ENCODE assay signal across 21 cellular contexts in the genomic region with DNA sequence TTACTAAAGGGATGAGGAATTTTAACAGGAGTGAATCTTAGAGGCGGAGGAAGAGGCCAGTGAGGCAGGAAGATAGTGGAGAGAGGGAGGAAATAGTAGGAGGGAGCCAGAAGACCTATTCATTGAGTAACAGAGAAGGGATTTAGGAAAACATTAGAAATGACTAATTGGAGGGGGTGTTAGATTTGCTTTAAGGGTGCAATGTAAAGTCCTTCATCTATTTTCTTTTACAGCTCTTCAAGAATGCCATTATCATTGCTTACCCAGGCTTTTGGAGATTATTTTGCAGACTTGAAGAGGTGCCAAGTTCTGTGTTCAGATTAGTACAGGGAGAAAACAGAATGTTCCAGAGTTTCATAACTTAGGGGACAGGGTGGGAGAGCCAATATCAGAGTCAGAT. TPM values are rescaled to one million over a fixed set of nuclear protein-coding genes. Genes with fewer than 3 reads are reported as not detected.
A peak's percentile ranks its signal among the peaks of the same experiment; 100 is the strongest.
DNase-seq lines count a peak whose midpoint lies in the region; ATAC-seq, FAIRE-seq and TF ChIP-seq lines count a peak whose summit lies in the region.
"Had no signal": no experiment of that assay in that cellular context is flagged by ENCODE, and none has a peak within 500 bp of the region (broad histone marks: within the 10 kb centered on the region; RNA-seq: fewer than 3 reads in every experiment).

No MANE protein-coding gene starts in this region.

- H3K4me1 ChIP-seq in PC-3 (ENCODE audit: insufficient read depth, low read length), result no peaks in the 10 kb centered on the region
- H3K4me1 ChIP-seq in endothelial cell of umbilical vein (ENCODE audit: control insufficient read depth, extremely low read depth, insufficient read depth, low read length), result peaks cover 52% of the 10 kb centered on the region
- H3K4me1 ChIP-seq: A549, SJCRH30 had no signal

- WGBS in lower leg skin, 2 donors, result 71 to 88% methylated on average over 1 of the region's 1 CpG

- H3K9me2 ChIP-seq in PC-3 (replicated peaks; ENCODE audit: low read length), result no peaks in the 10 kb centered on the region

- POLR2A ChIA-PET in PC-3 (lab: Charles Lee; ENCODE audit: unreplicated experiment) (no interaction called here), endothelial cell of umbilical vein (lab: Charles Lee) (no interaction called here)

- peak; percentile 81 for FAIRE-seq in endothelial cell of umbilical vein (lab: Jason Lieb, UNC)
- FAIRE-seq: A549, H54, HTR-8/SVneo had no signal

- no peak overlapping the region for H3K4me2 ChIP-seq in PC-3 (ENCODE audit: low read length)
- H3K4me2 ChIP-seq in endothelial cell of umbilical vein (ENCODE audit: insufficient read depth, low read length), result peak overlapping the region; percentile 20
- H3K4me2 ChIP-seq: A549 had no signal

- peak; percentile 60 for TF ChIP-seq POLR2A in endothelial cell of umbilical vein (IDR thresholded peaks at IDR 0.05; ENCODE audit: low read depth, low read length)
- no peak for TF ChIP-seq POLR2A in lower leg skin (IDR thresholded peaks at IDR 0.05)

- ATAC-seq in PC-3, result no peak
- ATAC-seq: A549 had no signal

- dilution Hi-C loops in endothelial cell of umbilical vein (cut with MboI; ENCODE audit: extremely low pct_ligation_motif_present, low sequenced_read_pairs), result no loop called here

- H3F3A ChIP-seq in PC-3 (ENCODE audit: low read length, unreplicated experiment), result no peaks in the 10 kb centered on the region

- no peaks in the 10 kb centered on the region for H3K9me1 ChIP-seq in endothelial cell of umbilical vein (replicated peaks; ENCODE audit: control insufficient read depth, extremely low read depth, insufficient read depth, low read length)

- H3K79me2 ChIP-seq in PC-3 (ENCODE audit: low read length) (no peaks in the 10 kb centered on the region), endothelial cell of umbilical vein (ENCODE audit: control insufficient read depth, insufficient read depth, low read length) (no peaks in the 10 kb centered on the region)

- H3K9ac ChIP-seq in PC-3 (ENCODE audit: low read length) (no peak overlapping the region), endothelial cell of umbilical vein (replicated peaks; ENCODE audit: extremely low read depth, insufficient read depth, low read length) (peak overlapping the region; percentile 33)

- CTCF ChIA-PET in PC-3 (lab: Charles Lee) (no interaction called here), endothelial cell of umbilical vein (lab: Charles Lee) (interaction anchor here (0.7 to 2.7 kb wide), 6 partner anchors 11 to 326 kb away, joined by 3 to 7 read pairs (median 4); partner anchors contain the start of gene DUSP23)

- BruUV-seq in PC-3 (replicated peaks; lab: Mats Ljungman, UMichigan) (no TSS peak), endothelial cell of umbilical vein (replicated peaks; lab: Mats Ljungman, UMichigan) (no TSS peak)

- H3K4me3 ChIP-seq in PC-3 (ENCODE audit: low read length), result no peak overlapping the region
- H3K4me3 ChIP-seq in endothelial cell of umbilical vein (replicated peaks in 1 of 3; ENCODE audit: insufficient read depth in 1 of 3, low read depth in 1 of 3, low read length in 3 of 3), result peak overlapping the region in 1 of 3 experiments; percentile 6
- H3K4me3 ChIP-seq in retinal pigment epithelial cell (ENCODE audit: low read length), result no peak overlapping the region
- no peak overlapping the region for H3K4me3 ChIP-seq in lower leg skin (ENCODE audit: low read depth, poor library complexity, severe bottlenecking)
- H3K4me3 ChIP-seq: A549, SJCRH30 had no signal

- H3K9me3 ChIP-seq in PC-3 (ENCODE audit: low read length), result no peaks in the 10 kb centered on the region
- H3K9me3 ChIP-seq in endothelial cell of umbilical vein (replicated peaks; ENCODE audit: control insufficient read depth, insufficient read depth, low read length), result no peaks in the 10 kb centered on the region
- H3K9me3 ChIP-seq: A549, SJCRH30 had no signal

- H3K36me3 ChIP-seq in PC-3 (ENCODE audit: low read depth, low read length), result no peaks in the 10 kb centered on the region
- H3K36me3 ChIP-seq in endothelial cell of umbilical vein (ENCODE audit: control insufficient read depth in 2 of 2, extremely low read depth in 1 of 2, insufficient read depth in 2 of 2, low read length in 2 of 2), result no peaks in the 10 kb centered on the region
- H3K36me3 ChIP-seq: SJCRH30 had no signal

- intact Hi-C loops in PC-3 (cut with micrococcal nuclease), result no loop called here
- intact Hi-C loops in endothelial cell of umbilical vein (cut with micrococcal nuclease), result loop anchor here (1.0 to 5.0 kb wide), 10 partner anchors 20 to 449 kb away; no protein-coding TSS in a partner anchor
- intact Hi-C loops in lower leg skin (cut with DNase I; ENCODE audit: low total_unique reads), result no loop called here

- H3K27me3 ChIP-seq in PC-3 (ENCODE audit: low read length) (peaks cover 35% of the 10 kb centered on the region), endothelial cell of umbilical vein (ENCODE audit: control insufficient read depth in 2 of 2, insufficient read depth in 2 of 2, low read length in 2 of 2) (no peaks in the 10 kb centered on the region)
- H3K27me3 ChIP-seq: SJCRH30 had no signal

- TF ChIP-seq CTCF in PC-3 (conservative IDR thresholded peaks at IDR 0.05; ENCODE audit: low read depth, low read length) (no peak), endothelial cell of umbilical vein (IDR thresholded peaks at IDR 0.05; ENCODE audit: extremely low read depth in 1 of 2, insufficient read depth in 1 of 2, low read depth in 1 of 2, low read length in 2 of 2) (no peak), retinal pigment epithelial cell (conservative IDR thresholded peaks at IDR 0.05; ENCODE audit: low read depth, low read length) (no peak), lower leg skin (IDR thresholded peaks at IDR 0.05) (no peak)

- DNase-seq in EL (peak; percentile 23), PC-3 (peak; percentile 27), endothelial cell of umbilical vein (ENCODE audit: low read depth, low spot score) (peak; percentile 83), retinal pigment epithelial cell (ENCODE audit: low read depth) (peak; percentile 17), DMS 273 (lab: John Stamatoyannopoulos, UW; ENCODE audit: unreplicated experiment) (no peak), lower leg skin (ENCODE audit: low spot score in 2 of 2) (no peak), foreskin melanocyte (no peak)
- DNase-seq: DMS 273 treated with DMSO at 0.1 percent for 48 hours, Kasumi-1, NCI-H187, NCI-H526 treated with DMSO at 0.1 percent for 48 hours, RPMI8226, SJCRH30 had no signal

- H2AFZ ChIP-seq in PC-3 (ENCODE audit: low read length) (no peak overlapping the region), endothelial cell of umbilical vein (ENCODE audit: low read depth, low read length) (no peak overlapping the region)

- H3K27ac ChIP-seq in PC-3 (ENCODE audit: low read length), result no peak overlapping the region
- H3K27ac ChIP-seq in endothelial cell of umbilical vein (ENCODE audit: insufficient read depth, low read depth, low read length), result peak overlapping the region; percentile 41
- H3K27ac ChIP-seq: A549, C4-2B, HL-60, SJCRH30 had no signal

- no peaks in the 10 kb centered on the region for H4K20me1 ChIP-seq in PC-3 (ENCODE audit: low read length)
- no peaks in the 10 kb centered on the region for H4K20me1 ChIP-seq in endothelial cell of umbilical vein (replicated peaks; ENCODE audit: control insufficient read depth, extremely low read depth, insufficient read depth, low read length)

TF ChIP-seq in endothelial cell of umbilical vein, 7 proteins besides CTCF, POLR2A, EP300 and RAD21:
- peak; percentile 53 for TF ChIP-seq JUN (IDR thresholded peaks at IDR 0.05; ENCODE audit: borderline replicate concordance, insufficient read depth, insufficient read length, low read depth)
- TF ChIP-seq GATA2 (IDR thresholded peaks at IDR 0.05; ENCODE audit: insufficient read depth, insufficient read length, low read depth, low read length), result peak; percentile 93
- peak; percentile 78 for TF ChIP-seq FOS (IDR thresholded peaks at IDR 0.05; ENCODE audit: borderline replicate concordance, insufficient read depth, low read length)
- TF ChIP-seq, protein P1, sequence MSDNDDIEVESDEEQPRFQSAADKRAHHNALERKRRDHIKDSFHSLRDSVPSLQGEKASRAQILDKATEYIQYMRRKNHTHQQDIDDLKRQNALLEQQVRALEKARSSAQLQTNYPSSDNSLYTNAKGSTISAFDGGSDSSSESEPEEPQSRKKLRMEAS (IDR thresholded peaks at IDR 0.05; ENCODE audit: insufficient read depth, insufficient read length), result no peak
- no peak for TF ChIP-seq EZH2 (IDR thresholded peaks at IDR 0.05; ENCODE audit: borderline replicate concordance, low read depth, low read length, severe bottlenecking)
- TF ChIP-seq MYC (IDR thresholded peaks at IDR 0.05; ENCODE audit: low read depth, low read length), result no peak
- TF ChIP-seq POLR2AphosphoS5 (IDR thresholded peaks at IDR 0.05; ENCODE audit: insufficient read depth, low read depth, low read length), result peak; percentile 76

RNA-seq across cellular contexts. Expression of gene OR10J1, which starts 33.8 kb away (rescaled TPM):
- total RNA-seq in PC-3 (2014; rRNA removed) (not detected in 2 replicates), endothelial cell of umbilical vein (not detected in 2 replicates), lower leg skin (not detected)
- not detected in 2 replicates for polyA plus RNA-seq in endothelial cell of umbilical vein
- polyA plus RNA-seq in endothelial cell of umbilical vein (2011; cell fraction: cytosol; rRNA removed), result not detected in 2 replicates
- not detected in 2 replicates for polyA plus RNA-seq in endothelial cell of umbilical vein (2011; cell fraction: nucleus; rRNA removed)
- not detected in 2 replicates for polyA plus RNA-seq in endothelial cell of umbilical vein (2012)
- not detected in 2 replicates for polyA minus RNA-seq in endothelial cell of umbilical vein
- not detected for polyA minus RNA-seq in endothelial cell of umbilical vein (2011; cell fraction: cytosol; rRNA and poly(A)+ RNA removed)
- polyA minus RNA-seq in endothelial cell of umbilical vein (2011; cell fraction: nucleus; rRNA and poly(A)+ RNA removed), result not detected in 2 replicates
- total RNA-seq: Daoy, OCI-LY7, SJCRH30 had no signal
- polyA plus RNA-seq: A549, IgD-negative memory B cell had no signal

RNA-seq across cellular contexts. Expression of gene OR10J4, which starts 41.3 kb away (rescaled TPM):
- total RNA-seq in PC-3 (2014; rRNA removed), result not detected in 2 replicates
- not detected in 2 replicates for total RNA-seq in endothelial cell of umbilical vein
- polyA plus RNA-seq in endothelial cell of umbilical vein, result not detected in 2 replicates
- polyA plus RNA-seq in endothelial cell of umbilical vein (2011; cell fraction: cytosol; rRNA removed), result not detected in 2 replicates
- not detected in 2 replicates for polyA plus RNA-seq in endothelial cell of umbilical vein (2011; cell fraction: nucleus; rRNA removed)
- polyA plus RNA-seq in endothelial cell of umbilical vein (2012), result not detected in 2 replicates
- polyA minus RNA-seq in endothelial cell of umbilical vein, result 0.41 TPM in 1 of 2 replicates, not detected in the other
- not detected for polyA minus RNA-seq in endothelial cell of umbilical vein (2011; cell fraction: cytosol; rRNA and poly(A)+ RNA removed)
- polyA minus RNA-seq in endothelial cell of umbilical vein (2011; cell fraction: nucleus; rRNA and poly(A)+ RNA removed), result not detected in 2 replicates
- not detected for total RNA-seq in lower leg skin
- total RNA-seq: Daoy, OCI-LY7, SJCRH30 had no signal
- polyA plus RNA-seq: A549, IgD-negative memory B cell had no signal

Comparison
In these comparisons a context has a peak if more than half of its experiments do, and no peak if none do; other contexts are left out.
1. DNase-seq: peak in EL (single experiment), PC-3 (single experiment), endothelial cell of umbilical vein (single experiment) and retinal pigment epithelial cell (single experiment); none in DMS 273 (single experiment), lower leg skin (0 of 2) and foreskin melanocyte (single experiment).